18 cellular contexts compared by ENCODE assay signal in genomic region chr2:37618326-37618725, GRCh38. TPM values are rescaled to one million over a fixed set of nuclear protein-coding genes. Genes with fewer than 3 reads are reported as not detected.
DNase-seq lines count a peak whose midpoint lies in the region; ATAC-seq and TF ChIP-seq lines count a peak whose summit lies in the region.
"Had no signal": no experiment of that assay in that cellular context is flagged by ENCODE, and none has a peak within 500 bp of the region (broad histone marks: within the 10 kb centered on the region; RNA-seq: fewer than 3 reads in every experiment).

No MANE protein-coding gene starts in this region.

- no peak overlapping the region for H2AFZ ChIP-seq in trophoblast cell (ENCODE audit: insufficient read depth, low read length, poor library complexity)

- H2AK5ac ChIP-seq in trophoblast cell (ENCODE audit: low read length), result no peak overlapping the region

- H2BK120ac ChIP-seq in trophoblast cell (ENCODE audit: insufficient read depth, low read length, poor library complexity), result no peak overlapping the region

- TF ChIP-seq CTCF in CD8-positive, alpha-beta T cell (IDR thresholded peaks at IDR 0.05), result no peak

- H3K9ac ChIP-seq in trophoblast cell (ENCODE audit: low read length), result peak overlapping the region; percentile 41

- no peak overlapping the region for H3K18ac ChIP-seq in trophoblast cell (ENCODE audit: low read length)

- H3K9me3 ChIP-seq in CD8-positive, alpha-beta T cell (ENCODE audit: low read length), result no peaks in the 10 kb centered on the region
- no peaks in the 10 kb centered on the region for H3K9me3 ChIP-seq in trophoblast cell (ENCODE audit: insufficient read depth, low read depth, low read length)
- H3K9me3 ChIP-seq: Peyer's patch had no signal

- no peaks in the 10 kb centered on the region for H3K27me3 Mint-ChIP-seq in CD8-positive, alpha-beta T cell (ENCODE audit: low read depth)
- no peaks in the 10 kb centered on the region for H3K27me3 Mint-ChIP-seq in T-cell

- H3K79me1 ChIP-seq in trophoblast cell (ENCODE audit: low read length), result no peaks in the 10 kb centered on the region

- H4K91ac ChIP-seq in trophoblast cell (ENCODE audit: low read depth, low read length), result no peak overlapping the region

- no peak overlapping the region for H3K23ac ChIP-seq in trophoblast cell (ENCODE audit: low read length)

- H3K79me2 ChIP-seq in trophoblast cell (ENCODE audit: control insufficient read depth, insufficient read depth, low read length, poor library complexity), result no peaks in the 10 kb centered on the region

- H3K27me3 ChIP-seq in CD8-positive, alpha-beta T cell (ENCODE audit: insufficient read depth, low read length), result no peaks in the 10 kb centered on the region
- H3K27me3 ChIP-seq in trophoblast cell (ENCODE audit: insufficient read depth, low read length), result no peaks in the 10 kb centered on the region
- H3K27me3 ChIP-seq: Peyer's patch had no signal

- POLR2A ChIA-PET in CD8-positive, alpha-beta T cell (lab: Charles Lee), result interaction anchor here (2.7 to 4.4 kb wide), 2 partner anchors 18 to 25 kb away, joined by 9 to 23 read pairs; no protein-coding TSS in a partner anchor
- POLR2A ChIA-PET in T-cell (lab: Charles Lee), result no interaction called here

- ATAC-seq in CD8-positive, alpha-beta T cell, result no peak
- no peak for ATAC-seq in T-cell (replicated peaks in 1 of 4)
- no peak for ATAC-seq in GM18861 (IDR thresholded peaks at IDR 0.05; ENCODE audit: unreplicated experiment)
- no peak for ATAC-seq in HG03039 (IDR thresholded peaks at IDR 0.05; ENCODE audit: unreplicated experiment)

- H3K27ac ChIP-seq in CD8-positive, alpha-beta T cell (ENCODE audit: low read depth, low read length), result no peak overlapping the region
- H3K27ac ChIP-seq in trophoblast cell (ENCODE audit: low read depth, low read length), result no peak overlapping the region
- H3K27ac ChIP-seq: SK-N-MC had no signal

- no peak overlapping the region for H2BK5ac ChIP-seq in trophoblast cell (ENCODE audit: low read depth, low read length, poor library complexity)

- CTCF ChIA-PET in CD8-positive, alpha-beta T cell (lab: Charles Lee), result interaction anchor here (1.0 to 3.1 kb wide), 3 partner anchors 16 to 206 kb away, joined by 3 to 11 read pairs (median 4); no protein-coding TSS in a partner anchor
- CTCF ChIA-PET in T-cell (lab: Charles Lee), result interaction anchor here in 1 of 2 donors (0.7 kb wide), 1 partner anchor 39 kb away, joined by 6 read pairs; no protein-coding TSS in a partner anchor

- no peaks in the 10 kb centered on the region for H3K36me3 Mint-ChIP-seq in CD8-positive, alpha-beta T cell
- peaks cover 18% of the 10 kb centered on the region for H3K36me3 Mint-ChIP-seq in T-cell

- H4K8ac ChIP-seq in trophoblast cell (ENCODE audit: low read depth, low read length), result no peak overlapping the region

- H3K4ac ChIP-seq in trophoblast cell (ENCODE audit: low read depth, low read length), result no peak overlapping the region

- H3K4me2 ChIP-seq in trophoblast cell (ENCODE audit: low read length), result no peak overlapping the region

- intact Hi-C loops in CD8-positive, alpha-beta T cell (cut with DNase I, micrococcal nuclease), result no loop called here

- no peak overlapping the region for H3K4me3 Mint-ChIP-seq in CD8-positive, alpha-beta T cell
- H3K4me3 Mint-ChIP-seq in T-cell, result no peak overlapping the region

- H2BK12ac ChIP-seq in trophoblast cell (ENCODE audit: low read length), result no peak overlapping the region

- peaks cover 44% of the 10 kb centered on the region for H3K4me1 ChIP-seq in CD8-positive, alpha-beta T cell (ENCODE audit: insufficient read depth, low read length)
- peaks cover 0 to 4% of the 10 kb centered on the region in 2 experiments for H3K4me1 ChIP-seq in trophoblast cell (ENCODE audit: control insufficient read depth in 1 of 2, insufficient read depth in 2 of 2, low read length in 2 of 2)

- DNase-seq in CD8-positive, alpha-beta T cell, result no peak
- DNase-seq in T-cell (no peak), trophoblast cell (no peak), activated gamma-delta T cell (lab: John Stamatoyannopoulos, UW) (no peak)
- DNase-seq: ACHN, AML-193, DMS79 treated with DMSO at 0.1 percent for 48 hours, HCEC 1CT, KG1, NCI-H1436, NCI-H2081, NCI-H524, Peyer's patch, Right ventricle myocardium superior had no signal

- no peak overlapping the region for H3K4me3 ChIP-seq in CD8-positive, alpha-beta T cell (ENCODE audit: low read depth, low read length)
- H3K4me3 ChIP-seq in trophoblast cell (ENCODE audit: low read depth, low read length), result no peak overlapping the region
- H3K4me3 ChIP-seq: Peyer's patch, SK-N-MC had no signal

- H3K27ac Mint-ChIP-seq in CD8-positive, alpha-beta T cell, result peak overlapping the region; percentile 52
- peak overlapping the region; percentile 92 to 93 for H3K27ac Mint-ChIP-seq in T-cell

- TF ChIP-seq POLR2A in GM19193 (IDR thresholded peaks at IDR 0.05; ENCODE audit: extremely low read depth, insufficient read depth, insufficient read length), result peak; percentile 41

- H4K12ac ChIP-seq in trophoblast cell (ENCODE audit: low read depth, low read length), result no peak overlapping the region

- H3K14ac ChIP-seq in trophoblast cell (ENCODE audit: low read length), result no peak overlapping the region

- no peaks in the 10 kb centered on the region for H3K36me3 ChIP-seq in CD8-positive, alpha-beta T cell (ENCODE audit: insufficient read depth, low read length)
- no peaks in the 10 kb centered on the region for H3K36me3 ChIP-seq in trophoblast cell (ENCODE audit: control insufficient read depth in 1 of 2, insufficient read depth in 2 of 2, low read length in 2 of 2)
- H3K36me3 ChIP-seq: Peyer's patch had no signal

- H3K4me1 Mint-ChIP-seq in CD8-positive, alpha-beta T cell (ENCODE audit: low read depth), result peaks cover 77% of the 10 kb centered on the region
- H3K4me1 Mint-ChIP-seq in T-cell, result peaks cover 46 to 82% (median 82%) of the 10 kb centered on the region in 3 donors

- no peaks in the 10 kb centered on the region for H3K9me3 Mint-ChIP-seq in CD8-positive, alpha-beta T cell
- no peaks in the 10 kb centered on the region for H3K9me3 Mint-ChIP-seq in T-cell

- WGBS in trophoblast cell (ENCODE audit: extremely low coverage, insufficient coverage, insufficient read length), result no CpG with 5 or more reads among the region's 3 CpGs

RNA-seq across cellular contexts. Expression of gene CDC42EP3, which starts 53.1 kb away (rescaled TPM):
- 10 to 100 TPM; 27.4 to 28.1 TPM for total RNA-seq in CD8-positive, alpha-beta T cell
- 10 to 100 TPM; 30.0 to 60.3 (median 37.6) TPM for total RNA-seq in T-cell
- polyA plus RNA-seq in trophoblast cell (2013), result 60.8 TPM in 2 replicates
